13 cellular contexts compared by ENCODE assay signal in the genomic region with DNA sequence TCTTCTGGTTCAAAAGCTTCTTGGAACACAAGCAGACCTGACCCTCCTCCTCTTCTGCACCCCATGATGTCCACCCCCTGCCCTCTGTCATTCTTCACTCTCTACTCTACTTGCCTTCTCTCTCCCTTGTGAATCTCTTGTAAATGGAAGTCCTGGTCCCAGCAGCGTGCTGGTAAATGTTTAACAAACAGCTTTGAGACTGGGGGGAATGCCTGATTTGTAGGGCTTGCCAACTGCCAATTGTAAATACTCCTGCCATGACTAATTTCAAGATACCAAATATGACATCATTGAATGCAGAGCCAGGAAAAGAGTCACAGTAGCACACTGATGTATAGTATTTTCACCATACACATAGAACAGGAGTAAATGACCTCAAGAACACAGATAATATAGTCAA. TPM values are rescaled to one million over a fixed set of nuclear protein-coding genes. Genes with fewer than 3 reads are reported as not detected.
DNase-seq lines count a peak whose midpoint lies in the region; ATAC-seq, FAIRE-seq and TF ChIP-seq lines count a peak whose summit lies in the region.
"Had no signal": no experiment of that assay in that cellular context is flagged by ENCODE, and none has a peak within 500 bp of the region (broad histone marks: within the 10 kb centered on the region; RNA-seq: fewer than 3 reads in every experiment).

No MANE protein-coding gene starts in this region.

- no peak overlapping the region for H3K14ac ChIP-seq in mesenchymal stem cell (ENCODE audit: low read length in 2 of 2)

- H3K4ac ChIP-seq in mesenchymal stem cell (ENCODE audit: low read depth in 1 of 2, low read length in 2 of 2) = no peak overlapping the region

- H3K18ac ChIP-seq in mesenchymal stem cell (ENCODE audit: low read depth in 1 of 2, low read length in 2 of 2) = no peak overlapping the region

- H3K4me1 Mint-ChIP-seq in brain = peaks cover 60% of the 10 kb centered on the region

- no peak overlapping the region for H3K4me2 ChIP-seq in mesenchymal stem cell (ENCODE audit: low read length, poor library complexity, severe bottlenecking)

- H4K8ac ChIP-seq in mesenchymal stem cell (ENCODE audit: low read length) = no peak overlapping the region

- no peak overlapping the region for H3K4me3 Mint-ChIP-seq in brain

- peak overlapping the region in 4 of 5 experiments; percentile 26 to 54 (median 42) for H3K27ac Mint-ChIP-seq in brain

- TF ChIP-seq CTCF in brain (conservative IDR thresholded peaks at IDR 0.05) (no peak), lower lobe of right lung (IDR thresholded peaks at IDR 0.05) (no peak)

- no peaks in the 10 kb centered on the region for H3K79me1 ChIP-seq in mesenchymal stem cell (replicated peaks; ENCODE audit: low read length, poor library complexity, severe bottlenecking)

- H3K4me3 ChIP-seq in mesenchymal stem cell (ENCODE audit: insufficient read depth in 1 of 2, low read depth in 1 of 2, low read length in 2 of 2) = no peak overlapping the region
- H3K4me3 ChIP-seq in lower lobe of right lung = no peak overlapping the region
- H3K4me3 ChIP-seq: ovary, tibial artery had no signal

- ATAC-seq in HG03175 (IDR thresholded peaks at IDR 0.05; ENCODE audit: unreplicated experiment) (no peak), lower lobe of right lung (no peak)

- H4K91ac ChIP-seq in mesenchymal stem cell (ENCODE audit: low read length) = no peak overlapping the region

- H3K9ac ChIP-seq in mesenchymal stem cell (ENCODE audit: low read length) = no peak overlapping the region

- no peak overlapping the region for H2BK5ac ChIP-seq in mesenchymal stem cell (ENCODE audit: low read depth, low read length, poor library complexity, severe bottlenecking)

- no peaks in the 10 kb centered on the region for H3K36me3 Mint-ChIP-seq in brain

- intact Hi-C loops in lower lobe of right lung (cut with DNase I) = no loop called here

- H3K4me1 ChIP-seq in mesenchymal stem cell (ENCODE audit: control insufficient read depth, insufficient read depth, low read depth, low read length) (peaks cover 7% of the 10 kb centered on the region), lower lobe of right lung (no peaks in the 10 kb centered on the region)
- H3K4me1 ChIP-seq: tibial artery had no signal

- no peak for FAIRE-seq in HTR-8/SVneo (lab: Jason Lieb, UNC)
- FAIRE-seq: endometrium had no signal

- H3K27me3 ChIP-seq in mesenchymal stem cell (ENCODE audit: control insufficient read depth in 1 of 2, insufficient read depth in 1 of 2, low read length in 2 of 2) (peaks cover 11 to 68% of the 10 kb centered on the region in 2 experiments), lower lobe of right lung (ENCODE audit: low read depth) (peaks cover 6% of the 10 kb centered on the region)
- H3K27me3 ChIP-seq: ovary had no signal

- DNase-seq in Daoy (ENCODE audit: low read depth) = peak; percentile 72
- DNase-seq in HTR-8/SVneo (ENCODE audit: insufficient read length, low spot score) = peak; percentile 38
- peak; percentile 44 for DNase-seq in mesenchymal stem cell
- no peak for DNase-seq in NCI-H524 treated with DMSO at 0.1 percent for 48 hours (lab: John Stamatoyannopoulos, UW)
- DNase-seq in nucleus accumbens (lab: John Stamatoyannopoulos, UW) = no peak
- DNase-seq in lower lobe of right lung = no peak
- DNase-seq: activated naive CD4-positive, alpha-beta T cell treated with Interleukin-2 at 50 U/mL for 16 hours; NCI-H187; ovary; tibial artery had no signal

- H2BK12ac ChIP-seq in mesenchymal stem cell (ENCODE audit: low read length in 2 of 2) = no peak overlapping the region

- H2AK5ac ChIP-seq in mesenchymal stem cell (ENCODE audit: low read length, severe bottlenecking) = no peak overlapping the region

- H3K27ac ChIP-seq in mesenchymal stem cell (ENCODE audit: low read length, poor library complexity, severe bottlenecking) (no peak overlapping the region), lower lobe of right lung (no peak overlapping the region)
- H3K27ac ChIP-seq: ovary, tibial artery had no signal

- WGBS in mesenchymal stem cell = no CpG with 5 or more reads among the region's 1 CpG

- no peak overlapping the region for H2AFZ ChIP-seq in mesenchymal stem cell (ENCODE audit: low read depth, low read length)

- H3K27me3 Mint-ChIP-seq in brain = peaks cover 9% of the 10 kb centered on the region

- H3K36me3 ChIP-seq in mesenchymal stem cell (ENCODE audit: control insufficient read depth in 1 of 2, insufficient read depth in 2 of 2, low read depth in 1 of 2, low read length in 2 of 2) (no peaks in the 10 kb centered on the region), lower lobe of right lung (no peaks in the 10 kb centered on the region)
- H3K36me3 ChIP-seq: ovary, tibial artery had no signal

- H2BK15ac ChIP-seq in mesenchymal stem cell (ENCODE audit: low read depth, poor library complexity, severe bottlenecking) = no peak overlapping the region

- H3K9me3 ChIP-seq in mesenchymal stem cell (ENCODE audit: control insufficient read depth, low read length) (no peaks in the 10 kb centered on the region), lower lobe of right lung (no peaks in the 10 kb centered on the region)
- H3K9me3 ChIP-seq: ovary, tibial artery had no signal

- H3K9me3 Mint-ChIP-seq in brain = no peaks in the 10 kb centered on the region

- no peak overlapping the region for H2BK120ac ChIP-seq in mesenchymal stem cell (ENCODE audit: low read depth, low read length)

- H3K23ac ChIP-seq in mesenchymal stem cell (ENCODE audit: low read length in 2 of 2) = no peak overlapping the region

RNA-seq across cellular contexts. Expression of gene LRRN2, which starts 40.9 kb away (rescaled TPM):
- 0.36 and 0.69 TPM in 2 replicates for total RNA-seq in Daoy (2014; rRNA removed; shearing (Covaris generic))
- 9.2 TPM for polyA plus RNA-seq in brain (ENCODE audit: insufficient read depth, low read depth, low replicate concordance)
- 11.9 TPM for polyA plus RNA-seq in mesenchymal stem cell (2013, experiment 1 of 2)
- 11.8 TPM for polyA plus RNA-seq in mesenchymal stem cell (2013, experiment 2 of 2)
- 2.5 TPM for total RNA-seq in lower lobe of right lung

Comparison
In these comparisons a context has a peak if more than half of its experiments do, and no peak if none do; other contexts are left out.
1. DNase-seq: peak in Daoy (single experiment), HTR-8/SVneo (single experiment) and mesenchymal stem cell (single experiment); none in NCI-H524 treated with DMSO at 0.1 percent for 48 hours (single experiment), nucleus accumbens (0 of 56) and lower lobe of right lung (single experiment).